27 cellular contexts compared by ENCODE assay signal in genomic region chr15:37262922-37263608, GRCh38.
"Had no signal": no experiment of that assay in that cellular context is flagged by ENCODE, and none has a peak within 500 bp of the region (broad histone marks: within the 10 kb centered on the region; RNA-seq: fewer than 3 reads in every experiment).

No MANE protein-coding gene starts in this region.

- ATAC-seq: activated CD4-positive, alpha-beta T cell treated with anti-CD3 and anti-CD28 coated beads for 36 hours; activated CD8-positive, alpha-beta memory T cell treated with anti-CD3 and anti-CD28 coated beads, Interleukin-2, amount 10 ng/mL, durations not matched to agents 7 days and 5 days; activated CD8-positive, alpha-beta T cell treated with anti-CD3 and anti-CD28 coated beads, Interleukin-2, amount 10 ng/mL, durations not matched to agents 7 days and 5 days; activated naive CD4-positive, alpha-beta T cell treated with anti-CD3 and anti-CD28 coated beads, Interleukin-2, amount 50 U/mL, for 72 hours; activated T-cell treated with anti-CD3 and anti-CD28 coated beads, Interleukin-2, amount 50 U/mL, for 72 hours; esophagus mucosa; T-helper 17 cell had no signal

- H3K27ac ChIP-seq: brain microvascular endothelial cell, coronary artery, dorsolateral prefrontal cortex had no signal

- FAIRE-seq: astrocyte, frontal cortex had no signal

- DNase-seq: activated CD4-positive, alpha-beta memory T cell treated with anti-CD3 and anti-CD28 coated beads for 36 hours; activated CD4-positive, alpha-beta T cell treated with anti-CD3 and anti-CD28 coated beads for 36 hours; activated CD4-positive, alpha-beta T cell treated with anti-CD3 and anti-CD28 coated beads, Interleukin-2, amount 10 ng/mL, durations not matched to agents 24 days and 14 days; activated CD4-positive, CD25-positive, alpha-beta regulatory T cell; activated CD4-positive, CD25-positive, alpha-beta regulatory T cell treated with anti-CD3 and anti-CD28 coated beads, Interleukin-2, amount 50 U/mL, for 72 hours; activated CD8-positive, alpha-beta memory T cell treated with anti-CD3 and anti-CD28 coated beads, Interleukin-2, amount 10 ng/mL, durations not matched to agents 7 days and 5 days; activated CD8-positive, alpha-beta memory T cell treated with anti-CD3 and anti-CD28 coated beads, Interleukin-2, amount 50 U/mL, for 4 hours; activated CD8-positive, alpha-beta T cell treated with anti-CD3 and anti-CD28 coated beads, Interleukin-2, amount 10 ng/mL, durations not matched to agents 7 days and 5 days; activated gamma-delta T cell; activated naive CD4-positive, alpha-beta T cell; activated naive CD4-positive, alpha-beta T cell treated with anti-CD3 and anti-CD28 coated beads, Interleukin-2, amount 10 ng/mL, durations not matched to agents 7 days and 5 days; activated naive CD8-positive, alpha-beta T cell treated with anti-CD3 and anti-CD28 coated beads, Interleukin-2, amount 10 ng/mL, durations not matched to agents 7 days and 5 days; activated T-cell treated with anti-CD3 and anti-CD28 coated beads, Interleukin-2, amount 50 U/mL, for 1 hour; activated T-cell treated with anti-CD3 and anti-CD28 coated beads, Interleukin-2, amount 50 U/mL, for 72 hours; brain microvascular endothelial cell; dorsolateral prefrontal cortex; effector memory CD4-positive, alpha-beta T cell; endodermal cell; foreskin fibroblast; head of caudate nucleus; T-helper 1 cell; T-helper 17 cell had no signal

- H3K36me3 ChIP-seq: brain microvascular endothelial cell had no signal

- H3K4me3 ChIP-seq: coronary artery, dorsolateral prefrontal cortex had no signal

- H3K27me3 ChIP-seq: brain microvascular endothelial cell had no signal
